ENCODE assay signal across 8 cellular contexts in genomic region chr15:70328137-70329115, GRCh38.
DNase-seq lines count a peak whose midpoint lies in the region; ATAC-seq, FAIRE-seq and TF ChIP-seq lines count a peak whose summit lies in the region.

No MANE protein-coding gene starts in this region.

- DNase-seq in activated naive CD8-positive, alpha-beta T cell treated with anti-CD3 and anti-CD28 coated beads, Interleukin-2, amount 50 U/mL, for 24 hours = no peak
- no peak for DNase-seq in activated naive CD8-positive, alpha-beta T cell treated with anti-CD3 and anti-CD28 coated beads for 36 hours
- DNase-seq in Peyer's patch (peak in 2 of 3 donors; percentile 80 to 82), right cardiac atrium (peak in 2 of 3 donors; percentile 65 to 75), aorta (peak; percentile 84 to 85), small intestine (no peak)
- no peak for DNase-seq in stimulated activated CD4-positive, alpha-beta T cell treated with anti-CD3 and anti-CD28 coated beads, Interleukin-4, amount 100 ng/mL, for 4 hours
- DNase-seq in activated T-cell treated with anti-CD3 and anti-CD28 coated beads, Interleukin-2, amount 50 U/mL, for 72 hours = no peak

- H3K9me3 ChIP-seq in Peyer's patch (peaks cover 0 to under 1% (median 0%) of the 10 kb centered on the region in 4 donors), right cardiac atrium (ENCODE audit: control insufficient read depth, low read length) (no peaks in the 10 kb centered on the region), aorta (ENCODE audit: control insufficient read depth, low read length) (no peaks in the 10 kb centered on the region), small intestine (ENCODE audit: control insufficient read depth, low read depth) (no peaks in the 10 kb centered on the region)

- TF ChIP-seq CTCF in Peyer's patch (IDR thresholded peaks at IDR 0.05) = no peak

- no peak overlapping the region for H3K4me3 ChIP-seq in Peyer's patch
- no peak overlapping the region for H3K4me3 ChIP-seq in right cardiac atrium (ENCODE audit: low read length)
- no peak overlapping the region for H3K4me3 ChIP-seq in aorta (ENCODE audit: low read length in 2 of 2)
- H3K4me3 ChIP-seq in small intestine (ENCODE audit: low read depth in 1 of 2, low read length in 2 of 2) = no peak overlapping the region

- peaks cover 14% of the 10 kb centered on the region for H3K27me3 Mint-ChIP-seq in activated naive CD8-positive, alpha-beta T cell treated with anti-CD3 and anti-CD28 coated beads, Interleukin-2, amount 50 U/mL, for 24 hours
- peaks cover 4% of the 10 kb centered on the region for H3K27me3 Mint-ChIP-seq in activated naive CD8-positive, alpha-beta T cell treated with anti-CD3 and anti-CD28 coated beads for 36 hours
- H3K27me3 Mint-ChIP-seq in activated T-cell treated with anti-CD3 and anti-CD28 coated beads, Interleukin-2, amount 50 U/mL, for 72 hours (ENCODE audit: low read depth) = peaks cover 25% of the 10 kb centered on the region

- H3K36me3 ChIP-seq in Peyer's patch (no peaks in the 10 kb centered on the region), aorta (ENCODE audit: control insufficient read depth in 1 of 2, insufficient read depth in 2 of 2, low read length in 1 of 2) (no peaks in the 10 kb centered on the region), small intestine (ENCODE audit: control insufficient read depth in 2 of 2, insufficient read depth in 2 of 2, low read length in 2 of 2) (no peaks in the 10 kb centered on the region)

- no peak overlapping the region for H3K27ac Mint-ChIP-seq in activated naive CD8-positive, alpha-beta T cell treated with anti-CD3 and anti-CD28 coated beads, Interleukin-2, amount 50 U/mL, for 24 hours
- H3K27ac Mint-ChIP-seq in activated naive CD8-positive, alpha-beta T cell treated with anti-CD3 and anti-CD28 coated beads for 36 hours = no peak overlapping the region
- no peak overlapping the region for H3K27ac Mint-ChIP-seq in activated T-cell treated with anti-CD3 and anti-CD28 coated beads, Interleukin-2, amount 50 U/mL, for 72 hours

- H3K36me3 Mint-ChIP-seq in activated naive CD8-positive, alpha-beta T cell treated with anti-CD3 and anti-CD28 coated beads, Interleukin-2, amount 50 U/mL, for 24 hours (ENCODE audit: low read depth) = no peaks in the 10 kb centered on the region
- H3K36me3 Mint-ChIP-seq in activated naive CD8-positive, alpha-beta T cell treated with anti-CD3 and anti-CD28 coated beads for 36 hours = no peaks in the 10 kb centered on the region
- peaks cover 0 to 3% of the 10 kb centered on the region in 2 donors for H3K36me3 Mint-ChIP-seq in activated T-cell treated with anti-CD3 and anti-CD28 coated beads, Interleukin-2, amount 50 U/mL, for 72 hours (ENCODE audit: insufficient read depth in 2 of 2)

- H3K27me3 ChIP-seq in Peyer's patch (no peaks in the 10 kb centered on the region), right cardiac atrium (ENCODE audit: control insufficient read depth, insufficient read depth) (no peaks in the 10 kb centered on the region), aorta (ENCODE audit: control insufficient read depth in 1 of 2, insufficient read depth in 2 of 2, low read length in 1 of 2) (no peaks in the 10 kb centered on the region), small intestine (ENCODE audit: control insufficient read depth in 2 of 2, insufficient read depth in 2 of 2, low read length in 2 of 2) (no peaks in the 10 kb centered on the region)

- H3K4me1 ChIP-seq in Peyer's patch = peaks cover 0 to 12% (median 5%) of the 10 kb centered on the region in 4 donors
- peaks cover 8% of the 10 kb centered on the region for H3K4me1 ChIP-seq in right cardiac atrium (ENCODE audit: control insufficient read depth, insufficient read depth, low read length)
- H3K4me1 ChIP-seq in aorta (ENCODE audit: control insufficient read depth in 1 of 2, insufficient read depth in 2 of 2, low read length in 2 of 2) = no peaks in the 10 kb centered on the region
- peaks cover 0 to 3% of the 10 kb centered on the region in 2 donors for H3K4me1 ChIP-seq in small intestine (ENCODE audit: control insufficient read depth in 2 of 2, insufficient read depth in 1 of 2, low read depth in 1 of 2, low read length in 1 of 2)

- no peak overlapping the region for H3K4me3 Mint-ChIP-seq in activated naive CD8-positive, alpha-beta T cell treated with anti-CD3 and anti-CD28 coated beads, Interleukin-2, amount 50 U/mL, for 24 hours
- no peak overlapping the region for H3K4me3 Mint-ChIP-seq in activated naive CD8-positive, alpha-beta T cell treated with anti-CD3 and anti-CD28 coated beads for 36 hours
- H3K4me3 Mint-ChIP-seq in activated T-cell treated with anti-CD3 and anti-CD28 coated beads, Interleukin-2, amount 50 U/mL, for 72 hours = no peak overlapping the region

- intact Hi-C loops in right cardiac atrium (cut with DNase I) (no loop called here), aorta (cut with DNase I) (no loop called here)

- peak; percentile 33 for ATAC-seq in activated naive CD8-positive, alpha-beta T cell treated with anti-CD3 and anti-CD28 coated beads, Interleukin-2, amount 50 U/mL, for 24 hours
- ATAC-seq in right cardiac atrium (peak; percentile 50 to 61), aorta (ENCODE audit: low FRiP score) (peak; percentile 74)
- ATAC-seq in activated T-cell treated with anti-CD3 and anti-CD28 coated beads, Interleukin-2, amount 50 U/mL, for 72 hours (replicated peaks in 1 of 2) = no peak

- FAIRE-seq in small intestine (lab: Jason Lieb, UNC) = no peak

- WGBS in right cardiac atrium = 35% methylated on average over 9 of the region's 9 CpGs
- WGBS in aorta, 2 donors = 22 to 23% methylated on average over 9 of the region's 9 CpGs
- 46 to 76% (median 63%) methylated on average over 9 of the region's 9 CpGs for WGBS in small intestine, 3 donors

- TF ChIP-seq POLR2A in Peyer's patch (IDR thresholded peaks at IDR 0.05) = no peak

- peaks cover 7% of the 10 kb centered on the region for H3K9me3 Mint-ChIP-seq in activated naive CD8-positive, alpha-beta T cell treated with anti-CD3 and anti-CD28 coated beads, Interleukin-2, amount 50 U/mL, for 24 hours
- peaks cover 3% of the 10 kb centered on the region for H3K9me3 Mint-ChIP-seq in activated naive CD8-positive, alpha-beta T cell treated with anti-CD3 and anti-CD28 coated beads for 36 hours
- no peaks in the 10 kb centered on the region for H3K9me3 Mint-ChIP-seq in activated T-cell treated with anti-CD3 and anti-CD28 coated beads, Interleukin-2, amount 50 U/mL, for 72 hours

- H3K27ac ChIP-seq in Peyer's patch (peak overlapping the region in 2 of 4 donors; percentile 26 to 71), right cardiac atrium (ENCODE audit: low read length) (no peak overlapping the region), aorta (ENCODE audit: low read depth in 1 of 2, low read length in 2 of 2) (no peak overlapping the region), small intestine (ENCODE audit: low read depth in 1 of 2, low read length in 1 of 2) (no peak overlapping the region)

- H3K4me1 Mint-ChIP-seq in activated naive CD8-positive, alpha-beta T cell treated with anti-CD3 and anti-CD28 coated beads, Interleukin-2, amount 50 U/mL, for 24 hours = peaks cover 12% of the 10 kb centered on the region
- peaks cover 2% of the 10 kb centered on the region for H3K4me1 Mint-ChIP-seq in activated naive CD8-positive, alpha-beta T cell treated with anti-CD3 and anti-CD28 coated beads for 36 hours
- peaks cover 9% of the 10 kb centered on the region for H3K4me1 Mint-ChIP-seq in activated T-cell treated with anti-CD3 and anti-CD28 coated beads, Interleukin-2, amount 50 U/mL, for 72 hours (ENCODE audit: low read depth)

Comparison
In these comparisons a context has a peak if more than half of its experiments do, and no peak if none do; other contexts are left out.
1. ATAC-seq: peak in activated naive CD8-positive, alpha-beta T cell treated with anti-CD3 and anti-CD28 coated beads, Interleukin-2, amount 50 U/mL, for 24 hours (single experiment), right cardiac atrium (2 of 2) and aorta (single experiment); none in activated T-cell treated with anti-CD3 and anti-CD28 coated beads, Interleukin-2, amount 50 U/mL, for 72 hours (0 of 2).
2. DNase-seq: peak in Peyer's patch (2 of 3), right cardiac atrium (2 of 3) and aorta (2 of 2); none in activated naive CD8-positive, alpha-beta T cell treated with anti-CD3 and anti-CD28 coated beads, Interleukin-2, amount 50 U/mL, for 24 hours (single experiment), activated naive CD8-positive, alpha-beta T cell treated with anti-CD3 and anti-CD28 coated beads for 36 hours (single experiment), stimulated activated CD4-positive, alpha-beta T cell treated with anti-CD3 and anti-CD28 coated beads, Interleukin-4, amount 100 ng/mL, for 4 hours (0 of 2), small intestine (single experiment) and activated T-cell treated with anti-CD3 and anti-CD28 coated beads, Interleukin-2, amount 50 U/mL, for 72 hours (0 of 2).